ENCODE assay signal across 1 cellular context in the genomic region with DNA sequence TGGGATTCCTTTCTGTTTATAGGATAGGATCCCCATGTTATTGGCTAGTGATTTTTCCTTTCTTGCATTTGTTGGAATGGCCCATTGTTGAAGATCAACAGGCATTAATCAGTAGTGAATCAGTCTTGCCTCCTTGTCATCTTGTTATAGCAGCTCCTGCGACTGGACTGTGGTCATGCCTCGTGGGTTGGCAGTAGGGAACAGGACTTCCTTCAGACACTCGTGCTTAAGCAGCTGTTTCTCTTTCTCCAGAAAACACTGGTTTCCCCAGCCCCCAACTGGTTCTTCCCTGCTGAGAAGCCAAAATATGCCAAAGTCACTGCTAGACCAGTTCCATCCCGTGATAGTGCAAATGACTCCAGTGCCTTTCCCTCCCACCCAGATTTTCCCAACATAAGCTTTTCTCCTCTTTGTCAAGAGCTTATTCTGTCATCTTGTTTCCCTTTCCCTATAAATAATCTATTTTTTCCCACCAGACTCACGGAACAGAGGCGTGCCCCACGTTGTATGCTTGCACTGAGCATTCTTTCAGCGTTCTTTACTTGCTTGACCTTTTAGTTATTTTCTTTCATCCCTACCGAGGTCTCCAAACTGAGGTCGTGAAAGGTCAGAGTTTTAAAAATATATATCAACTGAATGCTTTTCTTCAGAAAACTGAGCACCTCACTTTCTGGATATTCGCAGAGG.
TF ChIP-seq lines count a peak whose summit lies in the region.

No MANE protein-coding gene starts in this region.

TF ChIP-seq in HepG2, 621 proteins besides CTCF, POLR2A, EP300 and RAD21 (continued from another document):
- TF ChIP-seq, protein P1, sequence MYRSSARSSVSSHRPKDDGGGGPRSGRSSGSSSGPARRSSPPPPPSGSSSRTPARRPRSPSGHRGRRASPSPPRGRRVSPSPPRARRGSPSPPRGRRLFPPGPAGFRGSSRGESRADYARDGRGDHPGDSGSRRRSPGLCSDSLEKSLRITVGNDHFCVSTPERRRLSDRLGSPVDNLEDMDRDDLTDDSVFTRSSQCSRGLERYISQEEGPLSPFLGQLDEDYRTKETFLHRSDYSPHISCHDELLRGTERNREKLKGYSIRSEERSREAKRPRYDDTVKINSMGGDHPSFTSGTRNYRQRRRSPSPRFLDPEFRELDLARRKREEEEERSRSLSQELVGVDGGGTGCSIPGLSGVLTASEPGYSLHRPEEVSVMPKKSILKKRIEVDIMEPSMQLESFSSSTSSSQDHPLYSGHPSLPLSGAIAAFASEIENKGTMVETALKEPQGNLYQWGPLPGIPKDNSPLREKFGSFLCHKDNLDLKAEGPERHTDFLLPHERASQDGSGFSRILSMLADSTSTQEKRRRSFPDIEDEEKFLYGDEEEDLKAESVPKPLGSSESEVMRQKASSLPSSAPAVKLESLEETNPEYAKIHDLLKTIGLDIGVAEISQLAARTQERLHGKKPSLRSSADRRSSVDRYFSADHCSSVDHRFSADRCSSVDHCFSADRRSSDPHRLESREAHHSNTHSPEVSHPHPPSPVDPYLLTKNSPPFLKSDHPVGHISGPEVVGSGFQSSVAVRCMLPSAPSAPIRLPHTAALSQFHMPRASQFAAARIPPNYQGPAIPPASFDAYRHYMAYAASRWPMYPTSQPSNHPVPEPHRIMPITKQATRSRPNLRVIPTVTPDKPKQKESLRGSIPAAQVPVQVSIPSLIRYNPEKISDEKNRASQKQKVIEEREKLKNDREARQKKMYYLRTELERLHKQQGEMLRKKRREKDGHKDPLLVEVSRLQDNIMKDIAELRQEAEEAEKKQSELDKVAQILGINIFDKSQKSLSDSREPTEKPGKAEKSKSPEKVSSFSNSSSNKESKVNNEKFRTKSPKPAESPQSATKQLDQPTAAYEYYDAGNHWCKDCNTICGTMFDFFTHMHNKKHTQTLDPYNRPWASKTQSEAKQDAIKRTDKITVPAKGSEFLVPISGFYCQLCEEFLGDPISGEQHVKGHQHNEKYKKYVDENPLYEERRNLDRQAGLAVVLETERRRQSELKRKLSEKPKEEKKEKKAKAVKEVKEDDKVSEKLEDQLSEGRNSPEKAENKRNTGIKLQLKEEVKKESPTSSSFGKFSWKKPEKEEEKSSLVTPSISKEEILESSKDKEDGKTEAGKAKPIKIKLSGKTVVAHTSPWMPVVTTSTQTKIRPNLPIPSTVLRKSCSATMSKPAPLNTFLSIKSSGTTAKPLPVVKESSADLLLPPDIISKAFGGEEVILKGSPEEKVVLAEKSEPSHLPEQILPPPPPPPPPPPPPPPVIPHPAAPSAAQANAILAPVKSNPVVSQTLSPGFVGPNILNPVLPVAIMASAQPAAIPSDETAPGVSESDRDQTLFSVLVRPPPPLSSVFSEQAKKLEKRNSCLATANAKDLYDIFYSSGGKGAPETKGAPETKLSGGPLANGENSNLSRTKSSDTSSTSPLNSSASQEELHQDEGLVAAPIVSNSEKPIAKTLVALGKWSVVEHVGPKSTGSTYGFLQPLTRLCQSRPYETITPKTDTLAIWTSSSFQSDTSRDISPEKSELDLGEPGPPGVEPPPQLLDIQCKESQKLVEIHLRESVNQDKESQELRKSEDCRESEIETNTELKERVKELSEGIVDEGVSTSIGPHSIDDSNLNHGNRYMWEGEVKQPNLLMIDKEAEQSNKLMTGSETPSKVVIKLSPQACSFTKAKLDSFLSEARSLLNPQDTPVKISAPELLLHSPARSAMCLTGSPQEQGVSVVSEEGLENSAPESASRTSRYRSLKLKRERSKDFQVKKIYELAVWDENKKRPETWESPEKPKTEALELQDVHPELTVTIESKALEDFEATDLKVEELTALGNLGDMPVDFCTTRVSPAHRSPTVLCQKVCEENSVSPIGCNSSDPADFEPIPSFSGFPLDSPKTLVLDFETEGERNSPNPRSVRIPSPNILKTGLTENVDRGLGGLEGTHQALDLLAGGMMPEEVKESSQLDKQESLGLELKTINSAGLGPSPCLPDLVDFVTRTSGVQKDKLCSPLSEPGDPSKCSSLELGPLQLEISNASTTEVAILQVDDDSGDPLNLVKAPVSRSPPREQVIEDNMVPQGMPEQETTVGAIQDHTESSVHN (CRISPR knock-in tag; IDR thresholded peaks at IDR 0.05): no peak
- TF ChIP-seq, protein P2, sequence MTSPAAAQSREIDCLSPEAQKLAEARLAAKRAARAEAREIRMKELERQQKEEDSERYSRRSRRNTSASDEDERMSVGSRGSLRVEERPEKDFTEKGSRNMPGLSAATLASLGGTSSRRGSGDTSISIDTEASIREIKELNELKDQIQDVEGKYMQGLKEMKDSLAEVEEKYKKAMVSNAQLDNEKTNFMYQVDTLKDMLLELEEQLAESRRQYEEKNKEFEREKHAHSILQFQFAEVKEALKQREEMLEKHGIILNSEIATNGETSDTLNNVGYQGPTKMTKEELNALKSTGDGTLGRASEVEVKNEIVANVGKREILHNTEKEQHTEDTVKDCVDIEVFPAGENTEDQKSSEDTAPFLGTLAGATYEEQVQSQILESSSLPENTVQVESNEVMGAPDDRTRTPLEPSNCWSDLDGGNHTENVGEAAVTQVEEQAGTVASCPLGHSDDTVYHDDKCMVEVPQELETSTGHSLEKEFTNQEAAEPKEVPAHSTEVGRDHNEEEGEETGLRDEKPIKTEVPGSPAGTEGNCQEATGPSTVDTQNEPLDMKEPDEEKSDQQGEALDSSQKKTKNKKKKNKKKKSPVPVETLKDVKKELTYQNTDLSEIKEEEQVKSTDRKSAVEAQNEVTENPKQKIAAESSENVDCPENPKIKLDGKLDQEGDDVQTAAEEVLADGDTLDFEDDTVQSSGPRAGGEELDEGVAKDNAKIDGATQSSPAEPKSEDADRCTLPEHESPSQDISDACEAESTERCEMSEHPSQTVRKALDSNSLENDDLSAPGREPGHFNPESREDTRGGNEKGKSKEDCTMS (CRISPR knock-in tag; conservative IDR thresholded peaks at IDR 0.05): no peak
- peak; percentile 38 to 93; a peak in 3 of 4 replicates for TF ChIP-seq NR2F1 (CRISPR knock-in tag; IDR thresholded peaks at IDR 0.05)
- no peak for TF ChIP-seq FOXJ3 (CRISPR knock-in tag; IDR thresholded peaks at IDR 0.05; ENCODE audit: borderline replicate concordance)
- TF ChIP-seq TEAD3 (CRISPR knock-in tag; optimal IDR thresholded peaks at IDR 0.05; ENCODE audit: borderline replicate concordance): peak; percentile 5
- peak; percentile 21; the same call in 1 of the 2 replicates for TF ChIP-seq TBX2 (CRISPR knock-in tag; IDR thresholded peaks at IDR 0.05; ENCODE audit: borderline replicate concordance)
TF ChIP-seq in HepG2: peak in this region for 26.
